ENCODE assay signal across 1 cellular context in genomic region chr6:129747588-129748112, GRCh38.
TF ChIP-seq lines count a peak whose summit lies in the region.

No MANE protein-coding gene starts in this region.

TF ChIP-seq in K562, 482 proteins besides CTCF, POLR2A, EP300 and RAD21 (continues in another document):
- no peak for TF ChIP-seq MTF1 (CRISPR knock-in tag; IDR thresholded peaks at IDR 0.05; ENCODE audit: borderline replicate concordance)
- TF ChIP-seq NFE2 (IDR thresholded peaks at IDR 0.05; ENCODE audit: low read depth) = no peak
- TF ChIP-seq RFX5 (IDR thresholded peaks at IDR 0.05; ENCODE audit: low read depth, low read length) = no peak
- no peak for TF ChIP-seq HDAC2 (IDR thresholded peaks at IDR 0.05)
- no peak for TF ChIP-seq SP2 (IDR thresholded peaks at IDR 0.05; ENCODE audit: extremely low read depth, low read depth, low read length, poor library complexity, severe bottlenecking)
- no peak for TF ChIP-seq GTF2A2 (tag; IDR thresholded peaks at IDR 0.05)
- no peak for TF ChIP-seq MCM2 (IDR thresholded peaks at IDR 0.05; ENCODE audit: low read depth)
- no peak for TF ChIP-seq AFF1 (IDR thresholded peaks at IDR 0.05; ENCODE audit: low read depth in 1 of 2, partially characterized antibody in 2 of 2)
- TF ChIP-seq, protein P1, sequence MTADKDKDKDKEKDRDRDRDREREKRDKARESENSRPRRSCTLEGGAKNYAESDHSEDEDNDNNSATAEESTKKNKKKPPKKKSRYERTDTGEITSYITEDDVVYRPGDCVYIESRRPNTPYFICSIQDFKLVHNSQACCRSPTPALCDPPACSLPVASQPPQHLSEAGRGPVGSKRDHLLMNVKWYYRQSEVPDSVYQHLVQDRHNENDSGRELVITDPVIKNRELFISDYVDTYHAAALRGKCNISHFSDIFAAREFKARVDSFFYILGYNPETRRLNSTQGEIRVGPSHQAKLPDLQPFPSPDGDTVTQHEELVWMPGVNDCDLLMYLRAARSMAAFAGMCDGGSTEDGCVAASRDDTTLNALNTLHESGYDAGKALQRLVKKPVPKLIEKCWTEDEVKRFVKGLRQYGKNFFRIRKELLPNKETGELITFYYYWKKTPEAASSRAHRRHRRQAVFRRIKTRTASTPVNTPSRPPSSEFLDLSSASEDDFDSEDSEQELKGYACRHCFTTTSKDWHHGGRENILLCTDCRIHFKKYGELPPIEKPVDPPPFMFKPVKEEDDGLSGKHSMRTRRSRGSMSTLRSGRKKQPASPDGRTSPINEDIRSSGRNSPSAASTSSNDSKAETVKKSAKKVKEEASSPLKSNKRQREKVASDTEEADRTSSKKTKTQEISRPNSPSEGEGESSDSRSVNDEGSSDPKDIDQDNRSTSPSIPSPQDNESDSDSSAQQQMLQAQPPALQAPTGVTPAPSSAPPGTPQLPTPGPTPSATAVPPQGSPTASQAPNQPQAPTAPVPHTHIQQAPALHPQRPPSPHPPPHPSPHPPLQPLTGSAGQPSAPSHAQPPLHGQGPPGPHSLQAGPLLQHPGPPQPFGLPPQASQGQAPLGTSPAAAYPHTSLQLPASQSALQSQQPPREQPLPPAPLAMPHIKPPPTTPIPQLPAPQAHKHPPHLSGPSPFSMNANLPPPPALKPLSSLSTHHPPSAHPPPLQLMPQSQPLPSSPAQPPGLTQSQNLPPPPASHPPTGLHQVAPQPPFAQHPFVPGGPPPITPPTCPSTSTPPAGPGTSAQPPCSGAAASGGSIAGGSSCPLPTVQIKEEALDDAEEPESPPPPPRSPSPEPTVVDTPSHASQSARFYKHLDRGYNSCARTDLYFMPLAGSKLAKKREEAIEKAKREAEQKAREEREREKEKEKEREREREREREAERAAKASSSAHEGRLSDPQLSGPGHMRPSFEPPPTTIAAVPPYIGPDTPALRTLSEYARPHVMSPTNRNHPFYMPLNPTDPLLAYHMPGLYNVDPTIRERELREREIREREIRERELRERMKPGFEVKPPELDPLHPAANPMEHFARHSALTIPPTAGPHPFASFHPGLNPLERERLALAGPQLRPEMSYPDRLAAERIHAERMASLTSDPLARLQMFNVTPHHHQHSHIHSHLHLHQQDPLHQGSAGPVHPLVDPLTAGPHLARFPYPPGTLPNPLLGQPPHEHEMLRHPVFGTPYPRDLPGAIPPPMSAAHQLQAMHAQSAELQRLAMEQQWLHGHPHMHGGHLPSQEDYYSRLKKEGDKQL (CRISPR knock-in tag; IDR thresholded peaks at IDR 0.05; ENCODE audit: borderline replicate concordance) = no peak
- TF ChIP-seq SIN3A (IDR thresholded peaks at IDR 0.05; ENCODE audit: borderline replicate concordance in 2 of 2, control insufficient read depth in 1 of 2, low read depth in 2 of 2, low read length in 2 of 2) = no peak
- TF ChIP-seq JUN (IDR thresholded peaks at IDR 0.05; ENCODE audit: borderline replicate concordance, low read depth, low read length) = no peak
- TF ChIP-seq JUN (CRISPR knock-in tag; IDR thresholded peaks at IDR 0.05; ENCODE audit: borderline replicate concordance) = no peak
- TF ChIP-seq ZBTB40 (IDR thresholded peaks at IDR 0.05) = peak; percentile 83
- no peak for TF ChIP-seq ZBTB40 (CRISPR knock-in tag; IDR thresholded peaks at IDR 0.05)
- TF ChIP-seq ZBTB2 (IDR thresholded peaks at IDR 0.05) = no peak
- TF ChIP-seq ZNF165 (CRISPR knock-in tag; IDR thresholded peaks at IDR 0.05; ENCODE audit: borderline replicate concordance) = no peak
- peak; percentile 60; the same call in 1 of the 2 replicates for TF ChIP-seq NFRKB (IDR thresholded peaks at IDR 0.05; ENCODE audit: low read depth)
- TF ChIP-seq TEAD2 (tag; IDR thresholded peaks at IDR 0.05) = no peak
- TF ChIP-seq ARHGAP35 (IDR thresholded peaks at IDR 0.05; ENCODE audit: partially characterized antibody) = no peak
- TF ChIP-seq ZBTB5 (IDR thresholded peaks at IDR 0.05) = peak; percentile 84
- TF ChIP-seq POLR3A (IDR thresholded peaks at IDR 0.05; ENCODE audit: borderline replicate concordance, extremely low read depth, insufficient read depth, insufficient read length) = no peak
- no peak for TF ChIP-seq TOE1 (IDR thresholded peaks at IDR 0.05; ENCODE audit: borderline replicate concordance)
- no peak for TF ChIP-seq TOE1 (CRISPR knock-in tag; IDR thresholded peaks at IDR 0.05; ENCODE audit: borderline replicate concordance, low read depth)
- no peak for TF ChIP-seq GMEB1 (CRISPR knock-in tag; IDR thresholded peaks at IDR 0.05)
- TF ChIP-seq, protein P2, sequence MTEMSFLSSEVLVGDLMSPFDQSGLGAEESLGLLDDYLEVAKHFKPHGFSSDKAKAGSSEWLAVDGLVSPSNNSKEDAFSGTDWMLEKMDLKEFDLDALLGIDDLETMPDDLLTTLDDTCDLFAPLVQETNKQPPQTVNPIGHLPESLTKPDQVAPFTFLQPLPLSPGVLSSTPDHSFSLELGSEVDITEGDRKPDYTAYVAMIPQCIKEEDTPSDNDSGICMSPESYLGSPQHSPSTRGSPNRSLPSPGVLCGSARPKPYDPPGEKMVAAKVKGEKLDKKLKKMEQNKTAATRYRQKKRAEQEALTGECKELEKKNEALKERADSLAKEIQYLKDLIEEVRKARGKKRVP (CRISPR knock-in tag; IDR thresholded peaks at IDR 0.05) = no peak
- TF ChIP-seq ZKSCAN3 (CRISPR knock-in tag; IDR thresholded peaks at IDR 0.05) = no peak
- TF ChIP-seq MEIS2 (IDR thresholded peaks at IDR 0.05; ENCODE audit: partially characterized antibody) = no peak
- no peak for TF ChIP-seq NR2F6 (CRISPR knock-in tag; IDR thresholded peaks at IDR 0.05)
- peak; percentile 57; the same call in 1 of the 2 replicates for TF ChIP-seq ZNF644 (tag; IDR thresholded peaks at IDR 0.05; ENCODE audit: low read depth)
- no peak for TF ChIP-seq NR2C1 (IDR thresholded peaks at IDR 0.05)
- TF ChIP-seq NR2C1 (tag; IDR thresholded peaks at IDR 0.05) = no peak
- no peak for TF ChIP-seq ZFPM2 (CRISPR knock-in tag; IDR thresholded peaks at IDR 0.05)
